ENCODE assay signal across 11 cellular contexts in the genomic region with DNA sequence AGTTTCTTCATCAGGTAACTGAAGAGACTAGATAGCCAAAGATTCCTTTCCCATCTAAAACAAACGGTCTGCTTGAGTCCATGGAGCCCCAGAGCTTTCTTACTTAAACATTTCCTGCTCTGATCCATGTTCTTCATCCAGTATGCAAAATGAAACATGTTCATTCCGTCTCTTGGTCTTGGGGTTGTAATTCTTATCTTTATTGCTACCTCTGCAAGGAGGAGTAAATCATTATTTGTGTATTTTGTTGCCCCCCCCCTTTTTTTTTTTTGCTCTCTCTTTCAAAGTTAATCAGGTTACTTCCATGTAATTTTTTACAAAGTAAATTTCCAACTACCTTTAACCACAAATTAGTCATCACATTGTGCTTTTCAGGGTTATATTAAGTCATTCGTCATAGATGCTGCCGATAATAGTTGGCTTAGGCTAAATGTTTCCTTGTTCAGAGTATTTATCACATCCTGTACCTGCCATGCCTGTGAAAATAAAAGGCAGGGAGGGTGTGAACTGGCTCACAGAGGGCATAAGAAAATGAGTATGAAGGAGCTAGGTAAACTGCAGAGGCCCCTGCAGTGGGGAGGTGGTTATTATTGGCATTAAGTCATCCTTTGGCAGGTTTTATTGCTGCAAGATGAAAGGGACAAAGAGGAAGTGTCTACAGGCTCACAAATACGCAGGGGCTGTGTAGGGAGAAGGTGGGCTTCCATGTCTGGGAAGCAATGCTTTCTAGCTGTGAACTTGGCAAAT.
DNase-seq lines count a peak whose midpoint lies in the region; ATAC-seq, FAIRE-seq and TF ChIP-seq lines count a peak whose summit lies in the region.
"Had no signal": no experiment of that assay in that cellular context is flagged by ENCODE, and none has a peak within 500 bp of the region (broad histone marks: within the 10 kb centered on the region; RNA-seq: fewer than 3 reads in every experiment).

No MANE protein-coding gene starts in this region.

- H3K4me1 Mint-ChIP-seq in T-cell (peaks cover 6 to 12% (median 11%) of the 10 kb centered on the region in 3 donors), mesothelial cell of epicardium (peaks cover 19% of the 10 kb centered on the region)

- H3K4me3 Mint-ChIP-seq in T-cell: no peak overlapping the region
- no peak overlapping the region for H3K4me3 Mint-ChIP-seq in mesothelial cell of epicardium

- peak; percentile 70 for FAIRE-seq in endometrium (lab: Jason Lieb, UNC)

- TF ChIP-seq CTCF in mesothelial cell of epicardium (IDR thresholded peaks at IDR 0.05; ENCODE audit: unreplicated experiment): no peak

- H3K9me3 Mint-ChIP-seq in T-cell (no peaks in the 10 kb centered on the region), mesothelial cell of epicardium (peaks cover 5% of the 10 kb centered on the region)

- POLR2A ChIA-PET in T-cell (lab: Charles Lee): interaction anchor here in 1 of 2 donors (0.5 to 0.8 kb wide), 2 partner anchors 36 to 663 kb away, joined by 5 to 9 read pairs; no protein-coding TSS in a partner anchor

- DNase-seq in NCI-H1417 (lab: John Stamatoyannopoulos, UW): peak in 2 of 3 experiments; percentile 18 to 56
- no peak for DNase-seq in NCI-H1417 treated with DMSO at 0.1 percent for 48 hours (lab: John Stamatoyannopoulos, UW)
- DNase-seq in T-cell: no peak
- DNase-seq in stimulated activated CD4-positive, alpha-beta T cell treated with anti-CD3 and anti-CD28 coated beads, Interleukin-2, amount 100 ng/mL, for 48 hours: peak; percentile 7 to 15
- no peak for DNase-seq in mesothelial cell of epicardium (ENCODE audit: low spot score in 2 of 2, unreplicated experiment in 2 of 2)
- DNase-seq in mesenteric fat pad (ENCODE audit: low spot score): no peak
- DNase-seq: KG1, thyroid gland had no signal

- CTCF ChIA-PET in T-cell (lab: Charles Lee): no interaction called here

- ATAC-seq in T-cell (replicated peaks in 1 of 4) (peak; percentile 46 to 68 (median 56)), GM21423 (IDR thresholded peaks at IDR 0.05; ENCODE audit: unreplicated experiment) (no peak)
- ATAC-seq: SK-N-SH treated with all-trans-retinoic acid at 6 μM for 48 hours had no signal

- H3K36me3 Mint-ChIP-seq in T-cell: no peaks in the 10 kb centered on the region
- no peaks in the 10 kb centered on the region for H3K36me3 Mint-ChIP-seq in mesothelial cell of epicardium

- peak overlapping the region; percentile 55 to 72 for H3K27ac Mint-ChIP-seq in T-cell
- no peak overlapping the region for H3K27ac Mint-ChIP-seq in mesothelial cell of epicardium

- H3K27me3 Mint-ChIP-seq in T-cell (peaks cover 0 to 5% of the 10 kb centered on the region in 2 donors), mesothelial cell of epicardium (ENCODE audit: low read depth) (no peaks in the 10 kb centered on the region)

Comparison
In these comparisons a context has a peak if more than half of its experiments do, and no peak if none do; other contexts are left out.
1. DNase-seq: peak in NCI-H1417 (2 of 3) and stimulated activated CD4-positive, alpha-beta T cell treated with anti-CD3 and anti-CD28 coated beads, Interleukin-2, amount 100 ng/mL, for 48 hours (2 of 2); none in NCI-H1417 treated with DMSO at 0.1 percent for 48 hours (single experiment), T-cell (0 of 34), mesothelial cell of epicardium (0 of 2) and mesenteric fat pad (single experiment).